In genomic region chr18:78739843-78740677, GRCh38 we compare ENCODE assay signal across 24 cellular contexts.
"Had no signal": no experiment of that assay in that cellular context is flagged by ENCODE, and none has a peak within 500 bp of the region (broad histone marks: within the 10 kb centered on the region; RNA-seq: fewer than 3 reads in every experiment).

No MANE protein-coding gene starts in this region.

- DNase-seq: activated CD4-positive, alpha-beta T cell treated with anti-CD3 and anti-CD28 coated beads for 36 hours; activated CD4-positive, alpha-beta T cell treated with anti-CD3 and anti-CD28 coated beads, Interleukin-2, amount 50 U/mL, for 4 hours; activated CD4-positive, CD25-positive, alpha-beta regulatory T cell; activated naive CD4-positive, alpha-beta T cell; activated T-cell treated with anti-CD3 and anti-CD28 coated beads, Interleukin-2, amount 50 U/mL, for 4 hours; effector CD8-positive, alpha-beta T cell; erythroblast; gastrocnemius medialis; glutamatergic neuron; left cardiac atrium; midbrain; naive thymus-derived CD4-positive, alpha-beta T cell; stimulated activated CD4-positive, alpha-beta T cell treated with anti-CD3 and anti-CD28 coated beads, Interleukin-4, amount 100 ng/mL, for 24 hours; stimulated activated naive CD8-positive, alpha-beta T cell treated with anti-CD3 and anti-CD28 coated beads, Interleukin-15, amount 100 ng/mL, for 72 hours; T-helper 1 cell; thyroid gland; upper lobe of right lung had no signal

- H3K27ac ChIP-seq: breast epithelium, gastrocnemius medialis, hepatocyte, right lobe of liver, skin epidermis, thyroid gland, upper lobe of right lung had no signal

- H3K9me3 ChIP-seq: breast epithelium, gastrocnemius medialis, right lobe of liver, thyroid gland, upper lobe of right lung had no signal

- H3K36me3 ChIP-seq: breast epithelium, gastrocnemius medialis, right lobe of liver, thyroid gland, upper lobe of right lung had no signal

- H3K4me3 ChIP-seq: breast epithelium, gastrocnemius medialis, hepatocyte, right lobe of liver, skin epidermis, thyroid gland, upper lobe of right lung had no signal

- ATAC-seq: activated CD4-positive, alpha-beta T cell treated with anti-CD3 and anti-CD28 coated beads for 36 hours; activated naive CD4-positive, alpha-beta T cell treated with anti-CD3 and anti-CD28 coated beads, Interleukin-2, amount 50 U/mL, for 72 hours; activated T-cell treated with anti-CD3 and anti-CD28 coated beads, Interleukin-2, amount 50 U/mL, for 4 hours; activated T-helper 17 cell treated with anti-CD3 and anti-CD28 coated beads, Interleukin-2, amount 50 U/mL, for 72 hours; gastrocnemius medialis; left cardiac atrium; right lobe of liver; stimulated activated effector memory CD8-positive, alpha-beta T cell treated with anti-CD3 and anti-CD28 coated beads, Interleukin-12 subunit alpha, Interleukin-12 subunit beta, amount 100 ng/mL, for 72 hours; upper lobe of right lung had no signal

- H3K4me1 ChIP-seq: breast epithelium, gastrocnemius medialis, right lobe of liver, upper lobe of right lung had no signal

- H3K27me3 ChIP-seq: breast epithelium, gastrocnemius medialis, right lobe of liver, thyroid gland, upper lobe of right lung had no signal
